In the genomic region with DNA sequence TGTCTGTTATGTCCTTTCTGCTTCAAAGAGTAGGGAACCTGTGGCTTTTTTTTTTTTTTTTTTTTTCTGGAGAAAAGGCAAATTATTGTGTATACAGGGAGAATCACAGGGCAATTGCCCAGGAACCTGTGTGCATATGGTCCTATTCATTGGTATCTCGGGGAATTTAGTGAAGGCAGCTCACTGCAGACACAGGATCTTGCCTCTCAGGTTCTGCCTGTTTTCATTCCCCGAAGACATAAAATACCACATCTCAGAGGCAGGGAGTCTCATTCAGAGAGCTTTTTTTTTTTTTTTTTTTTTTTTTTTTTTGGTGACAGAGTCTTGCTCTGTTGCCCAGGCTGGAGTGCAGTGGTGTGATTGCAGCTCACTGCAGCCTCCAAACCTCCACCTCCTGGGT, we compare ENCODE assay signal across 20 cellular contexts.
"Had no signal": no experiment of that assay in that cellular context is flagged by ENCODE, and none has a peak within 500 bp of the region (broad histone marks: within the 10 kb centered on the region; RNA-seq: fewer than 3 reads in every experiment).

No MANE protein-coding gene starts in this region.

- ATAC-seq: heart left ventricle; lower lobe of right lung; natural killer cell treated with Interleukin-12 subunit alpha and Interleukin-12 subunit beta and Interleukin-15 and Interleukin-18, amount 100 ng/mL, for 72 hours; right cardiac atrium had no signal

- H3K4me1 ChIP-seq: heart left ventricle, left ventricle myocardium inferior, lower lobe of right lung, neural progenitor cell, stomach, transverse colon had no signal

- H3K4me3 ChIP-seq: coronary artery, heart left ventricle, left ventricle myocardium inferior, lower lobe of right lung, neural progenitor cell, ovary, stomach, thoracic aorta, transverse colon had no signal

- H3K9me3 ChIP-seq: heart left ventricle, left ventricle myocardium inferior, lower lobe of right lung, ovary, stomach, thoracic aorta, transverse colon had no signal

- H2AFZ ChIP-seq: neural progenitor cell had no signal

- H3K27ac ChIP-seq: coronary artery, heart left ventricle, left ventricle myocardium inferior, lower lobe of right lung, neural progenitor cell, ovary, stomach, thoracic aorta, transverse colon had no signal

- H3K36me3 ChIP-seq: heart left ventricle, left ventricle myocardium inferior, lower lobe of right lung, neural progenitor cell, ovary, stomach, thoracic aorta, transverse colon had no signal

- H3K27me3 ChIP-seq: heart left ventricle, neural progenitor cell, ovary, stomach, transverse colon had no signal

- H3K4me2 ChIP-seq: neural progenitor cell had no signal

- DNase-seq: effector CD4-positive, alpha-beta T cell; endodermal cell; heart left ventricle; islet precursor cell; left ventricle myocardium inferior; lower lobe of right lung; midbrain; nucleus accumbens; ovary; right cardiac atrium; small intestine; stimulated activated CD4-positive, alpha-beta T cell treated with anti-CD3 and anti-CD28 coated beads, Interleukin-12 subunit alpha, Interleukin-12 subunit beta, amount 100 ng/mL, for 4 hours; stimulated activated naive CD4-positive, alpha-beta T cell; stomach; substantia nigra; transverse colon had no signal

- H3K9ac ChIP-seq: neural progenitor cell had no signal
